Comparison of ENCODE assay signal across 27 cellular contexts in the genomic region with DNA sequence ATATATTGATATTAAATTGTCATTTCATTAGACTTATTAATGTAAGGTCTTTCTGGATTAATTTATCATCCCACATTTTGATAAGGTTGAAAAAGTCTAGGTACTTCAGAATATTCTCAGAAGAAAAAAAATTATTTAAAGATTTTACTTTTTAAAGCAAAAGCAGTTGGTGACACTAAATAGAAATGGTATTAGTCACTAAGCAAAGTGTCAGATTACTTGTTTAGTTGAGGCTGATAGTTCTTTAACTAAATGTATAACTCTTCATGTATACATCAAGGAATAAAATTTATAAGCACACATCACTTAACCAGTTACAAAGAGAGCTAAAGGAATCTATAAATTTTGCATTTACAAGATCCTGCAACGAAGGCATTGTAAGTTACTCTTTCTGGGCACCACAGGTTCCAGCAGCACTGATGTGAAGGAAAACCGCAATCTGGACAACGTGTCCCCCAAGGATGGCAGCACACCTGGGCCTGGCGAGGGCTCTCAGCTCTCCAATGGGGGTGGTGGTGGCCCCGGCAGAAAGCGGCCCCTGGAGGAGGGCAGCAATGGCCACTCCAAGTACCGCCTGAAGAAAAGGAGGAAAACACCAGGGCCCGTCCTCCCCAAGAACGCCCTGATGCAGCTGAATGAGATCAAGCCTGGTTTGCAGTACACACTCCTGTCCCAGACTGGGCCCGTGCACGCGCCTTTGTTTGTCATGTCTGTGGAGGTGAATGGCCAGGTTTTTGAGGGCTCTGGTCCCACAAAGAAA.
DNase-seq lines count a peak whose midpoint lies in the region; ATAC-seq, FAIRE-seq and TF ChIP-seq lines count a peak whose summit lies in the region.
"Had no signal": no experiment of that assay in that cellular context is flagged by ENCODE, and none has a peak within 500 bp of the region (broad histone marks: within the 10 kb centered on the region; RNA-seq: fewer than 3 reads in every experiment).

No MANE protein-coding gene starts in this region.

- no peak overlapping the region for H3K27ac Mint-ChIP-seq in activated CD4-positive, alpha-beta T cell treated with anti-CD3 and anti-CD28 coated beads, Interleukin-2, amount 10 ng/mL, durations not matched to agents 24 days and 14 days
- H3K27ac Mint-ChIP-seq in activated CD4-positive, alpha-beta T cell treated with anti-CD3 and anti-CD28 coated beads for 36 hours: no peak overlapping the region
- H3K27ac Mint-ChIP-seq: B cell; CD8-positive, alpha-beta T cell had no signal

- H3K9ac ChIP-seq in kidney (ENCODE audit: low read length in 2 of 2): no peak overlapping the region

- H3K36me3 Mint-ChIP-seq in activated CD4-positive, alpha-beta T cell treated with anti-CD3 and anti-CD28 coated beads, Interleukin-2, amount 10 ng/mL, durations not matched to agents 24 days and 14 days (ENCODE audit: low read depth): peaks cover 7% of the 10 kb centered on the region
- H3K36me3 Mint-ChIP-seq in activated CD4-positive, alpha-beta T cell treated with anti-CD3 and anti-CD28 coated beads for 36 hours (ENCODE audit: low read depth): peaks cover 25% of the 10 kb centered on the region

- H3K36me3 ChIP-seq in kidney (ENCODE audit: control insufficient read depth in 1 of 2, insufficient read depth in 2 of 2, low read length in 2 of 2): peaks cover 0 to 2% of the 10 kb centered on the region in 2 donors

- intact Hi-C loops in activated CD4-positive, alpha-beta T cell treated with anti-CD3 and anti-CD28 coated beads, Interleukin-2, amount 10 ng/mL, durations not matched to agents 24 days and 14 days (cut with micrococcal nuclease): no loop called here
- intact Hi-C loops in activated CD4-positive, alpha-beta T cell treated with anti-CD3 and anti-CD28 coated beads for 36 hours (cut with DNase I, micrococcal nuclease): no loop called here
- intact Hi-C loops in kidney (cut with DNase I): no loop called here

- no peaks in the 10 kb centered on the region for H3K9me3 ChIP-seq in kidney (ENCODE audit: control insufficient read depth in 1 of 2, low read length in 2 of 2)
- H3K9me3 ChIP-seq: Caco-2 had no signal

- TF ChIP-seq CTCF in astrocyte of the spinal cord (IDR thresholded peaks at IDR 0.05; ENCODE audit: low read depth, low read length): no peak
- no peak for TF ChIP-seq CTCF in kidney (IDR thresholded peaks at IDR 0.05; ENCODE audit: borderline replicate concordance, extremely low read depth, insufficient read depth)

- CTCF ChIA-PET in activated CD4-positive, alpha-beta T cell treated with anti-CD3 and anti-CD28 coated beads for 36 hours (lab: Charles Lee): interaction anchor here (1.2 kb wide), 1 partner anchor 35 kb away, joined by 3 read pairs; no protein-coding TSS in a partner anchor

- POLR2A ChIA-PET in activated CD4-positive, alpha-beta T cell treated with anti-CD3 and anti-CD28 coated beads for 36 hours (lab: Charles Lee): no interaction called here

- no peak overlapping the region for H3K27ac ChIP-seq in kidney (ENCODE audit: low read depth in 2 of 2, low read length in 2 of 2)
- H3K27ac ChIP-seq: 22Rv1, C4-2B, PC-9 had no signal

- DNase-seq in activated CD4-positive, alpha-beta T cell treated with anti-CD3 and anti-CD28 coated beads, Interleukin-2, amount 10 ng/mL, durations not matched to agents 24 days and 14 days: peak; percentile 47
- DNase-seq in activated CD4-positive, alpha-beta T cell treated with anti-CD3 and anti-CD28 coated beads for 36 hours: no peak
- DNase-seq in astrocyte of the spinal cord (ENCODE audit: low read depth, low spot score): peak; percentile 2
- no peak for DNase-seq in kidney
- no peak for DNase-seq in amniotic stem cell (lab: John Stamatoyannopoulos, UW)
- no peak for DNase-seq in NCI-H1092 (lab: John Stamatoyannopoulos, UW)
- DNase-seq: Caco-2; GDM1; Kasumi-1; MV-4-11; NCI-H1105 treated with DMSO at 0.1 percent for 48 hours; NCI-H146; NCI-H2029; NCI-H446 treated with DMSO at 0.1 percent for 48 hours; NCI-H526; NCI-H82; NK-92 treated with Interleukin-12 subunit alpha and Interleukin-12 subunit beta, amount 100 ng/mL, for 24 hours; PC-9; SHP77 treated with DMSO at 0.1 percent for 48 hours had no signal

- no peaks in the 10 kb centered on the region for H3K27me3 Mint-ChIP-seq in activated CD4-positive, alpha-beta T cell treated with anti-CD3 and anti-CD28 coated beads, Interleukin-2, amount 10 ng/mL, durations not matched to agents 24 days and 14 days
- H3K27me3 Mint-ChIP-seq in activated CD4-positive, alpha-beta T cell treated with anti-CD3 and anti-CD28 coated beads for 36 hours: no peaks in the 10 kb centered on the region
- H3K27me3 Mint-ChIP-seq: B cell had no signal

- in situ Hi-C loops in astrocyte of the spinal cord (cut with HindIII; ENCODE audit: low sequenced_read_pairs): no loop called here

- H3K4me3 ChIP-seq in astrocyte of the spinal cord (ENCODE audit: low read depth, low read length) (no peak overlapping the region), kidney (ENCODE audit: low read length in 2 of 2) (no peak overlapping the region)
- H3K4me3 ChIP-seq: K562, PC-9 had no signal

- no peaks in the 10 kb centered on the region for H3K4me1 ChIP-seq in kidney (ENCODE audit: control insufficient read depth in 1 of 2, insufficient read depth in 1 of 2, low read depth in 1 of 2, low read length in 2 of 2)
- H3K4me1 ChIP-seq: Caco-2 had no signal

- no peaks in the 10 kb centered on the region for H3K4me1 Mint-ChIP-seq in activated CD4-positive, alpha-beta T cell treated with anti-CD3 and anti-CD28 coated beads, Interleukin-2, amount 10 ng/mL, durations not matched to agents 24 days and 14 days
- H3K4me1 Mint-ChIP-seq in activated CD4-positive, alpha-beta T cell treated with anti-CD3 and anti-CD28 coated beads for 36 hours: peaks cover 2% of the 10 kb centered on the region
- H3K4me1 Mint-ChIP-seq: B cell had no signal

- H3K4me3 Mint-ChIP-seq in activated CD4-positive, alpha-beta T cell treated with anti-CD3 and anti-CD28 coated beads, Interleukin-2, amount 10 ng/mL, durations not matched to agents 24 days and 14 days: no peak overlapping the region
- H3K4me3 Mint-ChIP-seq in activated CD4-positive, alpha-beta T cell treated with anti-CD3 and anti-CD28 coated beads for 36 hours: no peak overlapping the region
- H3K4me3 Mint-ChIP-seq: B cell; CD8-positive, alpha-beta T cell had no signal

- peak; percentile 21 for FAIRE-seq in kidney (lab: Jason Lieb, UNC)
- FAIRE-seq: GM12891, HepG2, K562 had no signal

- H3K9me3 Mint-ChIP-seq in activated CD4-positive, alpha-beta T cell treated with anti-CD3 and anti-CD28 coated beads, Interleukin-2, amount 10 ng/mL, durations not matched to agents 24 days and 14 days: no peaks in the 10 kb centered on the region
- no peaks in the 10 kb centered on the region for H3K9me3 Mint-ChIP-seq in activated CD4-positive, alpha-beta T cell treated with anti-CD3 and anti-CD28 coated beads for 36 hours (ENCODE audit: low read depth)
- H3K9me3 Mint-ChIP-seq: CD8-positive, alpha-beta T cell had no signal

- no peak for ATAC-seq in activated CD4-positive, alpha-beta T cell treated with anti-CD3 and anti-CD28 coated beads for 36 hours
- no peak for ATAC-seq in GM21381 (IDR thresholded peaks at IDR 0.05; ENCODE audit: unreplicated experiment)
- ATAC-seq: CD8-positive, alpha-beta T cell; HepG2; K562 had no signal

Comparison
In these comparisons a context has a peak if more than half of its experiments do, and no peak if none do; other contexts are left out.
1. DNase-seq: peak in activated CD4-positive, alpha-beta T cell treated with anti-CD3 and anti-CD28 coated beads, Interleukin-2, amount 10 ng/mL, durations not matched to agents 24 days and 14 days (single experiment) and astrocyte of the spinal cord (single experiment); none in activated CD4-positive, alpha-beta T cell treated with anti-CD3 and anti-CD28 coated beads for 36 hours (single experiment), kidney (single experiment), amniotic stem cell (single experiment) and NCI-H1092 (single experiment).